ENCODE assay signal across 22 cellular contexts in genomic region chr20:35629432-35630145, GRCh38. TPM values are rescaled to one million over a fixed set of nuclear protein-coding genes. Genes with fewer than 3 reads are reported as not detected.
DNase-seq lines count a peak whose midpoint lies in the region; ATAC-seq and TF ChIP-seq lines count a peak whose summit lies in the region.
"Had no signal": no experiment of that assay in that cellular context is flagged by ENCODE, and none has a peak within 500 bp of the region (broad histone marks: within the 10 kb centered on the region; RNA-seq: fewer than 3 reads in every experiment).

No MANE protein-coding gene starts in this region.

- ATAC-seq in HG02763 (IDR thresholded peaks at IDR 0.05; ENCODE audit: unreplicated experiment) (no peak), GM21825 (IDR thresholded peaks at IDR 0.05; ENCODE audit: unreplicated experiment) (no peak)

- peak overlapping the region; percentile 20 for H3K27ac Mint-ChIP-seq in activated naive CD4-positive, alpha-beta T cell treated with anti-CD3 and anti-CD28 coated beads, Interleukin-2, amount 10 ng/mL, durations not matched to agents 7 days and 5 days
- H3K27ac Mint-ChIP-seq in type B pancreatic cell = no peak overlapping the region
- H3K27ac Mint-ChIP-seq: IgD-negative memory B cell had no signal

- H3K27me3 Mint-ChIP-seq in activated naive CD4-positive, alpha-beta T cell treated with anti-CD3 and anti-CD28 coated beads, Interleukin-2, amount 10 ng/mL, durations not matched to agents 7 days and 5 days = no peaks in the 10 kb centered on the region
- H3K27me3 Mint-ChIP-seq in type B pancreatic cell = no peaks in the 10 kb centered on the region
- H3K27me3 Mint-ChIP-seq: CD4-positive, CD25-positive, alpha-beta regulatory T cell; IgD-negative memory B cell had no signal

- no peaks in the 10 kb centered on the region for H3K4me1 Mint-ChIP-seq in activated naive CD4-positive, alpha-beta T cell treated with anti-CD3 and anti-CD28 coated beads, Interleukin-2, amount 10 ng/mL, durations not matched to agents 7 days and 5 days
- H3K4me1 Mint-ChIP-seq in type B pancreatic cell (ENCODE audit: unreplicated experiment) = no peaks in the 10 kb centered on the region

- CTCF ChIA-PET in activated naive CD4-positive, alpha-beta T cell treated with anti-CD3 and anti-CD28 coated beads, Interleukin-2, amount 10 ng/mL, durations not matched to agents 7 days and 5 days (lab: Charles Lee) = interaction anchor here (0.7 to 2.0 kb wide), 2 partner anchors 9 to 11 kb away, joined by 3 to 9 read pairs; no protein-coding TSS in a partner anchor
- CTCF ChIA-PET in RWPE1 (lab: Yijun Ruan, JAX) = interaction anchor here (0.6 to 0.7 kb wide), 3 partner anchors 10 to 150 kb away, joined by 3 to 5 read pairs (median 3); no protein-coding TSS in a partner anchor

- POLR2A ChIA-PET in RWPE1 (lab: Yijun Ruan, JAX; ENCODE audit: low non-redundant PET) = no interaction called here

- no peak overlapping the region for H3K4me3 Mint-ChIP-seq in activated naive CD4-positive, alpha-beta T cell treated with anti-CD3 and anti-CD28 coated beads, Interleukin-2, amount 10 ng/mL, durations not matched to agents 7 days and 5 days
- no peak overlapping the region for H3K4me3 Mint-ChIP-seq in type B pancreatic cell
- H3K4me3 Mint-ChIP-seq: CD4-positive, CD25-positive, alpha-beta regulatory T cell; IgD-negative memory B cell had no signal

- H3K9me3 Mint-ChIP-seq in activated naive CD4-positive, alpha-beta T cell treated with anti-CD3 and anti-CD28 coated beads, Interleukin-2, amount 10 ng/mL, durations not matched to agents 7 days and 5 days = no peaks in the 10 kb centered on the region
- H3K9me3 Mint-ChIP-seq in type B pancreatic cell = no peaks in the 10 kb centered on the region
- H3K9me3 Mint-ChIP-seq: CD4-positive, CD25-positive, alpha-beta regulatory T cell; IgD-negative memory B cell had no signal

- H3K27ac ChIP-seq in RWPE1 = peak overlapping the region; percentile 19
- H3K27ac ChIP-seq: SJCRH30, suprapubic skin, WERI-Rb-1 had no signal

- no peak for DNase-seq in activated naive CD4-positive, alpha-beta T cell treated with anti-CD3 and anti-CD28 coated beads, Interleukin-2, amount 10 ng/mL, durations not matched to agents 7 days and 5 days
- no peak for DNase-seq in activated naive CD4-positive, alpha-beta T cell treated with anti-CD3 and anti-CD28 coated beads, Interleukin-2, amount 50 U/mL, for 16 hours
- no peak for DNase-seq in RWPE1 (ENCODE audit: low spot score)
- peak; percentile 8 for DNase-seq in islet precursor cell
- DNase-seq in type B pancreatic cell (ENCODE audit: extremely low spot score, unreplicated experiment) = peak; percentile 32
- no peak for DNase-seq in amniotic stem cell (lab: John Stamatoyannopoulos, UW)
- DNase-seq: activated naive CD4-positive, alpha-beta T cell treated with Interleukin-2 at 50 U/mL for 16 hours; activated T-cell treated with anti-CD3 and anti-CD28 coated beads for 4 hours; CD4-positive, CD25-positive, alpha-beta regulatory T cell; DMS153; glutamatergic neuron; MG63; NCI-H1694; NCI-H526 treated with DMSO at 0.1 percent for 48 hours; OCI-M1; SJCRH30; T-helper 2 cell; WERI-Rb-1 had no signal

- H3K36me3 Mint-ChIP-seq in activated naive CD4-positive, alpha-beta T cell treated with anti-CD3 and anti-CD28 coated beads, Interleukin-2, amount 10 ng/mL, durations not matched to agents 7 days and 5 days = peaks cover 49% of the 10 kb centered on the region
- peaks cover 24% of the 10 kb centered on the region for H3K36me3 Mint-ChIP-seq in type B pancreatic cell

- no peak for TF ChIP-seq CTCF in RWPE1 (conservative IDR thresholded peaks at IDR 0.05; ENCODE audit: low read depth)
- TF ChIP-seq CTCF in type B pancreatic cell (conservative IDR thresholded peaks at IDR 0.05) = no peak

RNA-seq across cellular contexts. Expression of gene SPAG4, which starts 14.0 kb away (rescaled TPM):
- total RNA-seq in type B pancreatic cell (ENCODE audit: low replicate concordance) = 1.6 and 2.4 TPM in 2 replicates

RNA-seq across cellular contexts. Expression of gene CPNE1, which starts 35.1 kb away (rescaled TPM):
- total RNA-seq in type B pancreatic cell (ENCODE audit: low replicate concordance) = 115 and 192 TPM in 2 replicates

RNA-seq across cellular contexts. Expression of gene RBM12, which starts 35.1 kb away (rescaled TPM):
- 122 and 153 TPM in 2 replicates for total RNA-seq in type B pancreatic cell (ENCODE audit: low replicate concordance)

Comparison
In these comparisons a context has a peak if more than half of its experiments do, and no peak if none do; other contexts are left out.
1. DNase-seq: peak in islet precursor cell (single experiment) and type B pancreatic cell (single experiment); none in activated naive CD4-positive, alpha-beta T cell treated with anti-CD3 and anti-CD28 coated beads, Interleukin-2, amount 10 ng/mL, durations not matched to agents 7 days and 5 days (single experiment), activated naive CD4-positive, alpha-beta T cell treated with anti-CD3 and anti-CD28 coated beads, Interleukin-2, amount 50 U/mL, for 16 hours (single experiment), RWPE1 (single experiment) and amniotic stem cell (single experiment).